Comparison of ENCODE assay signal across 20 cellular contexts in the genomic region with DNA sequence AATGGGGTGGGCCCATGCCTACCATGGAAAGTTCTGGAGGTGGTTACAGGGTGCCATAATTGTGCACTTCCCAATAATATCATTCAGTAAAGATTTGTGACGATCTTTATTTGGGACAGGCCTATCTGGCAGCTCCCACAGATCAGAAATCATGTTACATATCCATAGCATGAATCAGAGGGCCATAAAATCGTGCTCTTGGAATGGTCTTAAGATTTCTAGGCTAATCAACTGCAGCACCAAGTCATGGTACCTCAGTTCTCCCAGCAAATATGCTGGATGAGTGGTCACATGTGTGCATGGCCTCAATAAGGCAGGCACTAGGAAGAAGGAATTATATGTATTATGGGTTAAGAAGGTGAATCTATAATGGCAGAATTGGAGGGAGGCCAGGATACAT.
A peak's percentile ranks its signal among the peaks of the same experiment; 100 is the strongest.
DNase-seq lines count a peak whose midpoint lies in the region; ATAC-seq, FAIRE-seq and TF ChIP-seq lines count a peak whose summit lies in the region.
"Had no signal": no experiment of that assay in that cellular context is flagged by ENCODE, and none has a peak within 500 bp of the region (broad histone marks: within the 10 kb centered on the region; RNA-seq: fewer than 3 reads in every experiment).

No MANE protein-coding gene starts in this region.

- no peak for TF ChIP-seq CTCF in AG10803 (conservative IDR thresholded peaks at IDR 0.05; ENCODE audit: low read length)
- TF ChIP-seq CTCF in PC-3 (conservative IDR thresholded peaks at IDR 0.05; ENCODE audit: low read depth, low read length): no peak
- TF ChIP-seq CTCF in D721Med (IDR thresholded peaks at IDR 0.05; ENCODE audit: insufficient read depth, missing control alignments): no peak
- no peak for TF ChIP-seq CTCF in CD4-positive, alpha-beta T cell (IDR thresholded peaks at IDR 0.05)
- no peak for TF ChIP-seq CTCF in lower lobe of right lung (IDR thresholded peaks at IDR 0.05)

- no peaks in the 10 kb centered on the region for H3K36me3 Mint-ChIP-seq in CD4-positive, alpha-beta T cell (ENCODE audit: low read depth)

- no peak overlapping the region for H3K4me3 Mint-ChIP-seq in CD4-positive, alpha-beta T cell

- no TSS peak for BruUV-seq in PC-3 (replicated peaks; lab: Mats Ljungman, UMichigan)

- no peak overlapping the region for H2AFZ ChIP-seq in PC-3 (ENCODE audit: low read length)

- H3K4me3 ChIP-seq in AG10803 (ENCODE audit: low read length): no peak overlapping the region
- H3K4me3 ChIP-seq in PC-3 (ENCODE audit: low read length): no peak overlapping the region
- H3K4me3 ChIP-seq in lower lobe of right lung: no peak overlapping the region
- H3K4me3 ChIP-seq: SK-N-MC had no signal

- CTCF ChIA-PET in PC-3 (lab: Charles Lee): no interaction called here
- CTCF ChIA-PET in CD4-positive, alpha-beta T cell (lab: Charles Lee): no interaction called here

- H3K9me2 ChIP-seq in PC-3 (replicated peaks; ENCODE audit: low read length): no peaks in the 10 kb centered on the region

- intact Hi-C loops in PC-3 (cut with micrococcal nuclease) (loop anchor here (1.0 kb wide), 1 partner anchor 39 kb away; no protein-coding TSS in a partner anchor), lower lobe of right lung (cut with DNase I) (no loop called here)
- intact Hi-C loops in CD4-positive, alpha-beta T cell (cut with DNase I, micrococcal nuclease): no loop called here

- no peak for TF ChIP-seq POLR2A in H54 (IDR thresholded peaks at IDR 0.05; ENCODE audit: low read depth, low read length)

- peaks cover 85% of the 10 kb centered on the region for H3K36me3 ChIP-seq in PC-3 (ENCODE audit: low read depth, low read length)
- peaks cover 47% of the 10 kb centered on the region for H3K36me3 ChIP-seq in lower lobe of right lung

- FAIRE-seq in H54 (lab: Jason Lieb, UNC) (peak; percentile 6), D721Med (lab: Jason Lieb, UNC) (no peak)
- FAIRE-seq: A204.1, GM12891, H1 had no signal

- ATAC-seq in PC-3 (peak; percentile 57), HG02678 (IDR thresholded peaks at IDR 0.05; ENCODE audit: unreplicated experiment) (no peak), lower lobe of right lung (no peak)
- no peak for ATAC-seq in CD4-positive, alpha-beta T cell (ENCODE audit: poor library complexity)

- H3K27me3 ChIP-seq in PC-3 (ENCODE audit: low read length) (no peaks in the 10 kb centered on the region), lower lobe of right lung (ENCODE audit: low read depth) (no peaks in the 10 kb centered on the region)
- H3K27me3 ChIP-seq in CD4-positive, alpha-beta T cell (ENCODE audit: control insufficient read depth, insufficient read depth, low read length): no peaks in the 10 kb centered on the region

- H3K9me3 ChIP-seq in PC-3 (ENCODE audit: low read length) (no peaks in the 10 kb centered on the region), lower lobe of right lung (no peaks in the 10 kb centered on the region)
- H3K9me3 ChIP-seq in CD4-positive, alpha-beta T cell (ENCODE audit: control insufficient read depth, low read length): no peaks in the 10 kb centered on the region

- no peaks in the 10 kb centered on the region for H3K9me3 Mint-ChIP-seq in CD4-positive, alpha-beta T cell

- H3F3A ChIP-seq in PC-3 (ENCODE audit: low read length, unreplicated experiment): peaks cover 9% of the 10 kb centered on the region

- H3K27ac Mint-ChIP-seq in CD4-positive, alpha-beta T cell: no peak overlapping the region

- POLR2A ChIA-PET in PC-3 (lab: Charles Lee; ENCODE audit: unreplicated experiment): interaction anchor here (0.8 kb wide), 1 partner anchor 53 kb away, joined by 4 read pairs; no protein-coding TSS in a partner anchor
- POLR2A ChIA-PET in CD4-positive, alpha-beta T cell (lab: Charles Lee): no interaction called here

- H3K4me1 ChIP-seq in PC-3 (ENCODE audit: insufficient read depth, low read length): peaks cover 58% of the 10 kb centered on the region
- H3K4me1 ChIP-seq in lower lobe of right lung: peaks cover 49% of the 10 kb centered on the region

- H3K4me1 Mint-ChIP-seq in CD4-positive, alpha-beta T cell (ENCODE audit: low read depth): no peaks in the 10 kb centered on the region

- H3K4me2 ChIP-seq in PC-3 (ENCODE audit: low read length): peak overlapping the region; percentile 1
- H3K4me2 ChIP-seq: KMS-11 had no signal

- H3K79me2 ChIP-seq in PC-3 (ENCODE audit: low read length): no peaks in the 10 kb centered on the region

- H3K27ac ChIP-seq in PC-3 (ENCODE audit: low read length) (peak overlapping the region; percentile 26), lower lobe of right lung (no peak overlapping the region)
- H3K27ac ChIP-seq in CD4-positive, alpha-beta T cell (ENCODE audit: low read depth, low read length): no peak overlapping the region
- H3K27ac ChIP-seq: C4-2B, KMS-11, SK-N-MC had no signal

- H3K27me3 Mint-ChIP-seq in CD4-positive, alpha-beta T cell: no peaks in the 10 kb centered on the region

- DNase-seq in AG10803 (ENCODE audit: low read depth) (peak; percentile 37), H54 (ENCODE audit: insufficient read length, low spot score) (no peak), PC-3 (peak; percentile 98), kidney tubule cell (ENCODE audit: low spot score) (peak; percentile 49), D721Med (ENCODE audit: insufficient read length, low spot score) (no peak), lower lobe of right lung (no peak)
- no peak for DNase-seq in CD4-positive, alpha-beta T cell
- DNase-seq: DMS153; NCI-H1417 treated with DMSO at 0.1 percent for 48 hours; NCI-H187 treated with DMSO at 0.1 percent for 48 hours; NCI-H446; NK-92 treated with Interleukin-12 subunit alpha and Interleukin-12 subunit beta, amount 100 ng/mL, for 24 hours; SHP77 had no signal

- no peak overlapping the region; the same call in 1 of the 2 replicates for H3K9ac ChIP-seq in PC-3 (ENCODE audit: low read length)
- H3K9ac ChIP-seq: KMS-11 had no signal

- no peaks in the 10 kb centered on the region for H4K20me1 ChIP-seq in PC-3 (ENCODE audit: low read length)

Comparison
In these comparisons a context has a peak if more than half of its experiments do, and no peak if none do; other contexts are left out.
1. DNase-seq: peak in AG10803 (single experiment), PC-3 (single experiment) and kidney tubule cell (single experiment); none in H54 (single experiment), D721Med (single experiment), CD4-positive, alpha-beta T cell (0 of 10) and lower lobe of right lung (single experiment).